In the genomic region with DNA sequence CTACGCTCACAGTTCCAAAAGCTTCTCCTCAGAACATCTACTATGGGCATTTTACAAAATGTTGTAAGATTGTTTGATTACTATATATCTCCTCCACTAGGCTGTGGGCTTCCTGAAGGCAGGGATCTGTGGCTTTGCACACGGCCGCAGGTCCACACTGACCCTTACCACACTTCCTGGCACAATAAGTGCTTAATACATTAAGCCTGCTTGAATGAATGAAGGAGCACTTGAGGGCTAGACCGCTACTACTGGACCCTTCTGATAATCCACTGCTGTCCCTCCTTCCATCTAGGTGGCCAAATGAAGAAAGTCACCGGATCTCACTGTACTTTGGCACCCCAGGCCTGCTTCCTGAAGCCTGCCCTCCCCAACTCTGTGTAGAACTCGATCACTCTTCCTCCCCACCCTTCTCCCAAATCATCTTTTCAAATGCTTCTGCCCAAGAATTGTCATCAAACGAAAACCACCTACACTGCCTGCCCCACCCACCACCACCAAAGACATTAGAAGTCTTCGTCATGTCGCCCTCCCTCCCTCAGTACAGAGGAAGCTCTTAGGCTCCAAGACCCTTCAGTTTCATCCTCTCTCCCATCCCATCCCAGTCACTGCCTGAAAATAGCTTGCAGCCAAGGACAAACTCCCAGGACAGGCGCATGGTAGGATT, we compare ENCODE assay signal across 9 cellular contexts. TPM values are rescaled to one million over a fixed set of nuclear protein-coding genes. Genes with fewer than 3 reads are reported as not detected.
DNase-seq lines count a peak whose midpoint lies in the region; ATAC-seq, FAIRE-seq and TF ChIP-seq lines count a peak whose summit lies in the region.
"Had no signal": no experiment of that assay in that cellular context is flagged by ENCODE, and none has a peak within 500 bp of the region (broad histone marks: within the 10 kb centered on the region; RNA-seq: fewer than 3 reads in every experiment).

No MANE protein-coding gene starts in this region.

- peak overlapping the region; percentile 12; the same call in 1 of the 2 replicates for H3K9ac ChIP-seq in KMS-11

- no peak for FAIRE-seq in RCC 7860 (lab: Jason Lieb, UNC)
- FAIRE-seq: GM18507 had no signal

- 0 out of 2 replicates have a peak, but pooled peaks cover 1% of the 10 kb centered on the region for H4K20me1 ChIP-seq in KMS-11 (ENCODE audit: insufficient read depth)

- H3K4me2 ChIP-seq in KMS-11 = peak overlapping the region; percentile 53

- WGBS in body of pancreas, 2 donors = 53 to 62% methylated on average over 10 of the region's 10 CpGs

- no peaks in the 10 kb centered on the region for H3K27me3 Mint-ChIP-seq in natural killer cell (ENCODE audit: low read depth in 2 of 2)

- peak overlapping the region; percentile 82 to 85 for H3K27ac Mint-ChIP-seq in natural killer cell

- H3K4me1 Mint-ChIP-seq in natural killer cell = peaks cover 27 to 33% of the 10 kb centered on the region in 2 donors

- ATAC-seq in body of pancreas (no peak), natural killer cell (peak in 1 of 3 donors; percentile 5), GM18498 (IDR thresholded peaks at IDR 0.05; ENCODE audit: unreplicated experiment) (no peak)

- no peaks in the 10 kb centered on the region; the same call in 1 of the 2 replicates for H3K36me3 ChIP-seq in KMS-11 (ENCODE audit: insufficient read depth)
- peaks cover 0 to 7% of the 10 kb centered on the region in 2 donors for H3K36me3 ChIP-seq in body of pancreas (replicated peaks in 1 of 2; ENCODE audit: insufficient read depth in 1 of 2, low read depth in 2 of 2)

- intact Hi-C loops in body of pancreas (cut with DNase I) (no loop called here), natural killer cell (cut with micrococcal nuclease) (no loop called here)

- H3K9me3 Mint-ChIP-seq in natural killer cell = no peaks in the 10 kb centered on the region

- H3K27me3 ChIP-seq in KMS-11 (ENCODE audit: insufficient read depth, low read depth) = no peaks in the 10 kb centered on the region
- no peaks in the 10 kb centered on the region for H3K27me3 ChIP-seq in body of pancreas

- H3K4me3 ChIP-seq in AG10803 (ENCODE audit: low read length) = peak overlapping the region; percentile 52
- H3K4me3 ChIP-seq in KMS-11 (IDR thresholded peaks at IDR 0.05; ENCODE audit: insufficient read depth, low read depth, low read length) = no peak overlapping the region
- no peak overlapping the region for H3K4me3 ChIP-seq in body of pancreas

- peaks cover 30% of the 10 kb centered on the region for H3K79me2 ChIP-seq in KMS-11 (ENCODE audit: insufficient read depth, low read depth)

- H3K36me3 Mint-ChIP-seq in natural killer cell = no peaks in the 10 kb centered on the region

- no peak overlapping the region for H3K27ac ChIP-seq in KMS-11
- H3K27ac ChIP-seq in body of pancreas = peak overlapping the region in 3 of 4 donors; percentile 37 to 51 (median 48)

- peaks cover 30% of the 10 kb centered on the region for H3K4me1 ChIP-seq in KMS-11 (ENCODE audit: low read depth, poor library complexity, severe bottlenecking)
- H3K4me1 ChIP-seq in body of pancreas = peaks cover 17% of the 10 kb centered on the region

- no peaks in the 10 kb centered on the region for H3K9me3 ChIP-seq in body of pancreas

- TF ChIP-seq CTCF in AG10803 (conservative IDR thresholded peaks at IDR 0.05; ENCODE audit: low read length) = no peak
- peak; percentile 51 for TF ChIP-seq CTCF in KMS-11 (conservative IDR thresholded peaks at IDR 0.05; ENCODE audit: low read depth, low read length)
- TF ChIP-seq CTCF in body of pancreas (IDR thresholded peaks at IDR 0.05) = no peak
- TF ChIP-seq CTCF in natural killer cell (IDR thresholded peaks at IDR 0.05) = no peak

- H3K4me3 Mint-ChIP-seq in natural killer cell = peak overlapping the region; percentile 92

- H2AFZ ChIP-seq in KMS-11 (ENCODE audit: low read depth) = peak overlapping the region; percentile 81

- TF ChIP-seq POLR2A in body of pancreas (IDR thresholded peaks at IDR 0.05) = no peak

- no peak for DNase-seq in AG10803 (ENCODE audit: low read depth)
- no peak for DNase-seq in body of pancreas
- no peak for DNase-seq in natural killer cell
- no peak for DNase-seq in DMS114 treated with DMSO at 0.1 percent for 48 hours (lab: John Stamatoyannopoulos, UW; ENCODE audit: unreplicated experiment)
- DNase-seq in NCI-H524 treated with DMSO at 0.1 percent for 48 hours (lab: John Stamatoyannopoulos, UW) = no peak
- DNase-seq in RCC 7860 (ENCODE audit: low spot score) = no peak

RNA-seq across cellular contexts. Expression of gene ZBTB39, which starts 0.6 kb away (rescaled TPM):
- total RNA-seq in body of pancreas (1 to 10 TPM; 3.6 to 5.2 TPM), natural killer cell (10 to 100 TPM in 2 of 3 donors, 1 to 10 TPM in 1; 9.5 to 17.6 (median 12.5) TPM)

RNA-seq across cellular contexts. Expression of gene TAC3, which starts 9.4 kb away (rescaled TPM):
- total RNA-seq in body of pancreas = not detected
- not detected for total RNA-seq in natural killer cell

RNA-seq across cellular contexts. Expression of gene MYO1A, which starts 43.0 kb away (rescaled TPM):
- total RNA-seq in body of pancreas (1 to 10 TPM in 1 of 2 donors, not detected in 1; 1.8 TPM), natural killer cell (1 to 10 TPM in 1 of 3 donors, not detected in 2; 1.1 TPM)

RNA-seq across cellular contexts. Expression of gene RDH16, which starts 49.5 kb away (rescaled TPM):
- total RNA-seq in body of pancreas (1 to 10 TPM in 1 of 2 donors, under 1 TPM in 1; 0.99 to 1.3 TPM), natural killer cell (1 to 10 TPM; 1.3 to 2.3 (median 1.6) TPM)
